In genomic region chr19:45863335-45863839, GRCh38 we compare ENCODE assay signal across 8 cellular contexts. TPM values are rescaled to one million over a fixed set of nuclear protein-coding genes. Genes with fewer than 3 reads are reported as not detected.
DNase-seq lines count a peak whose midpoint lies in the region; ATAC-seq and TF ChIP-seq lines count a peak whose summit lies in the region.

No MANE protein-coding gene starts in this region.

- DNase-seq in gastrocnemius medialis = no peak
- DNase-seq in cerebellum (ENCODE audit: low spot score) = no peak
- DNase-seq in GDM1 (lab: John Stamatoyannopoulos, UW) = no peak
- DNase-seq in activated CD4-positive, alpha-beta T cell treated with anti-CD3 and anti-CD28 coated beads for 1 hour = no peak

- H3K4me3 ChIP-seq in GM12875 (ENCODE audit: low read depth, low read length) (peak overlapping the region; percentile 42), gastroesophageal sphincter (peak overlapping the region; percentile 12 to 94), gastrocnemius medialis (peak overlapping the region; percentile 58 to 95 (median 74))

- no peak for ATAC-seq in gastroesophageal sphincter
- peak; percentile 4 to 5 for ATAC-seq in gastrocnemius medialis
- no peak for ATAC-seq in GM19328 (IDR thresholded peaks at IDR 0.05; ENCODE audit: unreplicated experiment)

- H3K4me1 ChIP-seq in gastroesophageal sphincter (peaks cover 0 to 32% (median 15%) of the 10 kb centered on the region in 3 donors), gastrocnemius medialis (peaks cover 17 to 22% of the 10 kb centered on the region in 2 donors)

- TF ChIP-seq CTCF in GM12875 (IDR thresholded peaks at IDR 0.05; ENCODE audit: borderline replicate concordance, insufficient read depth, low read depth, low read length) (no peak), VCaP (conservative IDR thresholded peaks at IDR 0.05) (no peak), gastroesophageal sphincter (IDR thresholded peaks at IDR 0.05) (no peak), gastrocnemius medialis (IDR thresholded peaks at IDR 0.05 in 4 of 5, conservative IDR thresholded peaks at IDR 0.05 in 1 of 5) (no peak)

- H3K9me3 ChIP-seq in gastroesophageal sphincter (no peaks in the 10 kb centered on the region), gastrocnemius medialis (no peaks in the 10 kb centered on the region)

- no peak for TF ChIP-seq EP300 in gastroesophageal sphincter (IDR thresholded peaks at IDR 0.05)

- peaks cover 0 to 26% of the 10 kb centered on the region in 2 donors for H3K36me3 ChIP-seq in gastroesophageal sphincter
- H3K36me3 ChIP-seq in gastrocnemius medialis = peaks cover 0 to 13% of the 10 kb centered on the region in 2 donors

- intact Hi-C loops in gastrocnemius medialis (cut with DNase I; ENCODE audit: low total_unique reads) = loop anchor here (1.0 to 2.0 kb wide), 4 partner anchors 23 to 131 kb away; partner anchors contain the start of genes CCDC61, IRF2BP1 and MYPOP

- in situ Hi-C loops in gastrocnemius medialis (cut with MboI; ENCODE audit: low sequenced_read_pairs in 4 of 4) = no loop called here

- H3K27ac ChIP-seq in VCaP (peak overlapping the region; percentile 94), gastroesophageal sphincter (peak overlapping the region in 1 of 4 donors; percentile 93), gastrocnemius medialis (peak overlapping the region in 1 of 4 donors; percentile 0)

- 3% methylated on average over 6 to 16 of the region's 22 CpGs for WGBS in gastroesophageal sphincter (ENCODE audit: low coverage in 1 of 2), 2 donors

- TF ChIP-seq POLR2A in gastroesophageal sphincter (IDR thresholded peaks at IDR 0.05) (no peak), gastrocnemius medialis (IDR thresholded peaks at IDR 0.05) (no peak)

- peaks cover 33% of the 10 kb centered on the region for H3K27me3 ChIP-seq in gastroesophageal sphincter
- peaks cover 10 to 16% (median 10%) of the 10 kb centered on the region in 3 donors for H3K27me3 ChIP-seq in gastrocnemius medialis

RNA-seq across cellular contexts. Expression of gene SYMPK, which starts 0.4 kb away (rescaled TPM):
- total RNA-seq in gastroesophageal sphincter (10 to 100 TPM; 25.5 to 35.6 (median 30.8) TPM), gastrocnemius medialis (10 to 100 TPM; 14.1 to 64.6 (median 34.9) TPM), cerebellum (27.1 TPM)

RNA-seq across cellular contexts. Expression of gene FOXA3, which starts 0.7 kb away (rescaled TPM):
- total RNA-seq in gastroesophageal sphincter = under 1 TPM in 1 of 4 donors, not detected in 3; 0.42 TPM
- not detected for total RNA-seq in gastrocnemius medialis
- not detected for total RNA-seq in cerebellum

RNA-seq across cellular contexts. Expression of gene IRF2BP1, which starts 22.6 kb away (rescaled TPM):
- total RNA-seq in gastroesophageal sphincter (10 to 100 TPM; 25.2 to 53.3 (median 36.2) TPM), gastrocnemius medialis (10 to 100 TPM; 17.1 to 40.6 (median 28.6) TPM), cerebellum (18.1 TPM)

RNA-seq across cellular contexts. Expression of gene MYPOP, which starts 39.0 kb away (rescaled TPM):
- total RNA-seq in gastroesophageal sphincter (1 to 10 TPM; 1.3 to 4.6 (median 2.8) TPM), gastrocnemius medialis (10 to 100 TPM in 1 of 4 donors, 1 to 10 TPM in 3; 5.9 to 12.4 (median 6.3) TPM), cerebellum (1.5 TPM)

RNA-seq across cellular contexts. Expression of gene RSPH6A, which starts 48.3 kb away (rescaled TPM):
- total RNA-seq in gastroesophageal sphincter (under 1 TPM in 1 of 4 donors, not detected in 3; 0.23 TPM), gastrocnemius medialis (not detected), cerebellum (not detected)

Comparison
In these comparisons a context has a peak if more than half of its experiments do, and no peak if none do; other contexts are left out.
1. ATAC-seq: peak in gastrocnemius medialis (2 of 2); none in gastroesophageal sphincter (single experiment) and GM19328 (single experiment).
2. Peak in every context shown above with its lines, with median percentiles within 50 percentile points of each other: H3K4me3 ChIP-seq.